Comparison of ENCODE assay signal across 6 cellular contexts in the genomic region with DNA sequence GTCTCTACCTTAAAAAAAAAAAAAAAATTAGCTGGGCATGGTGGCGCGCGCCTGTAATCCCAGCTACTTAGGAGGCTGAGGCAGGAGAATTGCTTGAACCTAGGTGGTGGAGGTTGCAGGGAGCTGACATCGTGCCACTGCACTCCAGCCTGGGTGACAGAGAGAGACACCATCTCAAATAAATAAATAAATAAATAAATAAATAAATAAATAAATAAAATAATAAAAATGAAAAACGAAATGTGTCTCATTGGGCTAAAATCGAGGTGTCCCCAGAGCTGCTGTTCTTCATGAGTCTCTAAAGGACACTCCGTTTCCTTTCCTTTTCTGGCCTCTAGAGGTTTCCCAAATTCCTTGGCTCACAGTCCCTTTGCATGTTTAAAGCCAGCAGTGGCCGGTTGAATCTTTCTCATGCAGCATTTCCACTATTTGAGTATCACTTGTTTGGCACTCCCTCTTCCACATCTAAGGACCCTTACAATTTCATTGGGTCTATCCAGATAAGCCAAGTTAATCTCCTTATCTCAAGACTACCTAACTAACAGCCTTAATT. TPM values are rescaled to one million over a fixed set of nuclear protein-coding genes. Genes with fewer than 3 reads are reported as not detected.
A peak's percentile ranks its signal among the peaks of the same experiment; 100 is the strongest.
DNase-seq lines count a peak whose midpoint lies in the region; ATAC-seq and TF ChIP-seq lines count a peak whose summit lies in the region.
"Not testable (repeated sequence)": the region's sequence is repeated elsewhere in the genome, so short reads cannot be mapped to it uniquely, and the experiment has no call there.

No MANE protein-coding gene starts in this region.

- peak; percentile 52 for DNase-seq in A673 (ENCODE audit: low spot score)
- peak; percentile 24 for DNase-seq in GM23338 (ENCODE audit: low spot score)
- peak; percentile 71 for DNase-seq in NCI-H82 (lab: John Stamatoyannopoulos, UW)
- not testable (repeated sequence) for DNase-seq in WTC11 (ENCODE audit: low spot score); left ventricle myocardium inferior; progenitor cell of endocrine pancreas (ENCODE audit: low spot score, unreplicated experiment)

- not testable (repeated sequence) for H3K27me3 Mint-ChIP-seq in GM23338 (ENCODE audit: insufficient read depth, low read depth, poor library complexity)
- peaks cover 24% of the 10 kb centered on the region for H3K27me3 Mint-ChIP-seq in WTC11 (ENCODE audit: low read depth)
- peaks cover 38% of the 10 kb centered on the region for H3K27me3 Mint-ChIP-seq in progenitor cell of endocrine pancreas

- POLR2A ChIA-PET in A673 (lab: Charles Lee; ENCODE audit: low non-redundant PET); WTC11 (lab: Charles Lee): not testable (repeated sequence)

- not testable (repeated sequence) for H3K4me2 ChIP-seq in GM23338

- not testable (repeated sequence) for H3K9me2 ChIP-seq in GM23338 (ENCODE audit: insufficient read depth)

- H3K79me2 ChIP-seq in GM23338 (replicated peaks; ENCODE audit: insufficient read depth), result not testable (repeated sequence)

- peaks cover 14% of the 10 kb centered on the region; the same call in 2 of the 3 replicates for H3K9me3 Mint-ChIP-seq in GM23338
- peaks cover 14% of the 10 kb centered on the region for H3K9me3 Mint-ChIP-seq in WTC11
- not testable (repeated sequence) for H3K9me3 Mint-ChIP-seq in progenitor cell of endocrine pancreas (ENCODE audit: low read depth)

- peak overlapping the region; percentile 95 for H3K27ac ChIP-seq in A673 (ENCODE audit: low read depth, low read length, poor library complexity, severe bottlenecking)
- not testable (repeated sequence) for H3K27ac ChIP-seq in GM23338 (ENCODE audit: low read depth); left ventricle myocardium inferior (replicated peaks)

- not testable (repeated sequence) for ATAC-seq in GM23338, WTC11

- H3K36me3 ChIP-seq in A673 (ENCODE audit: insufficient read depth, low read length, poor library complexity, severe bottlenecking); GM23338 (ENCODE audit: insufficient read depth); left ventricle myocardium inferior: not testable (repeated sequence)

- CTCF ChIA-PET in A673 (lab: Charles Lee), result interaction anchor here (0.6 to 0.8 kb wide), 2 partner anchors 36 to 92 kb away, joined by 4 to 5 read pairs; no protein-coding TSS in a partner anchor
- CTCF ChIA-PET in WTC11 (lab: Charles Lee), result interaction anchor here (1.5 kb wide), 1 partner anchor 36 kb away, joined by 5 read pairs; no protein-coding TSS in a partner anchor

- intact Hi-C loops in A673 (cut with micrococcal nuclease; ENCODE audit: unreplicated experiment); left ventricle myocardium inferior (cut with micrococcal nuclease): not testable (repeated sequence)

- not testable (repeated sequence) for H3K36me3 Mint-ChIP-seq in GM23338 (ENCODE audit: low read depth); WTC11; progenitor cell of endocrine pancreas (ENCODE audit: insufficient read depth)

- H3K4me1 Mint-ChIP-seq in GM23338; progenitor cell of endocrine pancreas (ENCODE audit: low read depth): not testable (repeated sequence)
- peaks cover 13% of the 10 kb centered on the region for H3K4me1 Mint-ChIP-seq in WTC11

- peaks cover 36% of the 10 kb centered on the region for H3K4me1 ChIP-seq in A673 (ENCODE audit: insufficient read depth, low read length, poor library complexity, severe bottlenecking)
- not testable (repeated sequence) for H3K4me1 ChIP-seq in GM23338 (ENCODE audit: insufficient read depth); left ventricle myocardium inferior

- H3K4me3 Mint-ChIP-seq in GM23338; WTC11; progenitor cell of endocrine pancreas (ENCODE audit: low read depth): not testable (repeated sequence)

- H3K4me3 ChIP-seq in A673 (ENCODE audit: low read depth, low read length, poor library complexity, severe bottlenecking); GM23338; left ventricle myocardium inferior: not testable (repeated sequence)

- not testable (repeated sequence) for H2AFZ ChIP-seq in GM23338

- not testable (repeated sequence) for H3K27ac Mint-ChIP-seq in GM23338, WTC11
- peak overlapping the region; percentile 8 for H3K27ac Mint-ChIP-seq in progenitor cell of endocrine pancreas

- H3K9me3 ChIP-seq in A673 (ENCODE audit: low read depth, low read length, poor library complexity, severe bottlenecking), result not testable (repeated sequence)
- peaks cover 10% of the 10 kb centered on the region for H3K9me3 ChIP-seq in left ventricle myocardium inferior (replicated peaks)

- not testable (repeated sequence) for H3F3A ChIP-seq in GM23338 (replicated peaks; ENCODE audit: low read depth)

- not testable (repeated sequence) for BruUV-seq in A673 (replicated peaks; lab: Mats Ljungman, UMichigan)

- H3K27me3 ChIP-seq in A673 (replicated peaks; ENCODE audit: insufficient read depth, low read depth, low read length, poor library complexity); GM23338 (ENCODE audit: insufficient read depth); left ventricle myocardium inferior (ENCODE audit: low read depth): not testable (repeated sequence)

- not testable (repeated sequence) for H4K20me1 ChIP-seq in GM23338 (replicated peaks; ENCODE audit: insufficient read depth)

- not testable (repeated sequence) for TF ChIP-seq CTCF in A673 (conservative IDR thresholded peaks at IDR 0.05; ENCODE audit: low read depth, low read length); GM23338 (conservative IDR thresholded peaks at IDR 0.05; ENCODE audit: low read depth in 2 of 2); WTC11 (IDR thresholded peaks at IDR 0.05); progenitor cell of endocrine pancreas (IDR thresholded peaks at IDR 0.05; ENCODE audit: unreplicated experiment)
- peak; percentile 15 for TF ChIP-seq CTCF in left ventricle myocardium inferior (IDR thresholded peaks at IDR 0.05; ENCODE audit: borderline replicate concordance)

TF ChIP-seq in WTC11, 78 proteins besides CTCF, POLR2A, EP300 and RAD21:
- TF ChIP-seq HMGA2 (CRISPR knock-in tag; IDR thresholded peaks at IDR 0.05), result peak; percentile 24; the same call in 1 of the 2 replicates

RNA-seq across cellular contexts. Expression of a gene that starts 11.2 kb away (rescaled TPM):
- total RNA-seq in A673 (2021) (51.7 and 59.1 TPM in 2 replicates), WTC11 (2021) (11.8 to 12.2 TPM (median 12.1 TPM) in 3 replicates), left ventricle myocardium inferior (10.0 TPM), progenitor cell of endocrine pancreas (27.1 and 28.0 TPM in 2 replicates)
- 10.0 and 11.3 TPM in 2 replicates for total RNA-seq in GM23338 (2014; rRNA removed; shearing (Covaris generic))
- polyA plus RNA-seq in GM23338 (2016; fragmentation: Nextera tagmentation; extraction: Ambion mirVana), result 8.7 and 9.3 TPM in 2 replicates

RNA-seq across cellular contexts. Expression of a gene that starts 38.7 kb away (rescaled TPM):
- total RNA-seq in A673 (2021) (116 and 129 TPM in 2 replicates), WTC11 (2021) (10.4 to 11.2 TPM (median 10.6 TPM) in 3 replicates), left ventricle myocardium inferior (23.3 TPM), progenitor cell of endocrine pancreas (4.7 TPM in 2 replicates)
- 9.3 and 13.4 TPM in 2 replicates for total RNA-seq in GM23338 (2014; rRNA removed; shearing (Covaris generic))
- 0.75 and 0.89 TPM in 2 replicates for polyA plus RNA-seq in GM23338 (2016; fragmentation: Nextera tagmentation; extraction: Ambion mirVana)

RNA-seq across cellular contexts. Expression of a gene that starts 49.3 kb away (rescaled TPM):
- total RNA-seq in A673 (2021), result 104 and 110 TPM in 2 replicates
- total RNA-seq in GM23338 (2014; rRNA removed; shearing (Covaris generic)), result 12.6 and 17.6 TPM in 2 replicates
- polyA plus RNA-seq in GM23338 (2016; fragmentation: Nextera tagmentation; extraction: Ambion mirVana), result 7.2 and 8.2 TPM in 2 replicates
- total RNA-seq in WTC11 (2021), result 17.7 to 30.1 TPM (median 18.6 TPM) in 3 replicates
- total RNA-seq in left ventricle myocardium inferior, result 116 TPM
- total RNA-seq in progenitor cell of endocrine pancreas, result 61.8 and 66.1 TPM in 2 replicates
